In the genomic region with DNA sequence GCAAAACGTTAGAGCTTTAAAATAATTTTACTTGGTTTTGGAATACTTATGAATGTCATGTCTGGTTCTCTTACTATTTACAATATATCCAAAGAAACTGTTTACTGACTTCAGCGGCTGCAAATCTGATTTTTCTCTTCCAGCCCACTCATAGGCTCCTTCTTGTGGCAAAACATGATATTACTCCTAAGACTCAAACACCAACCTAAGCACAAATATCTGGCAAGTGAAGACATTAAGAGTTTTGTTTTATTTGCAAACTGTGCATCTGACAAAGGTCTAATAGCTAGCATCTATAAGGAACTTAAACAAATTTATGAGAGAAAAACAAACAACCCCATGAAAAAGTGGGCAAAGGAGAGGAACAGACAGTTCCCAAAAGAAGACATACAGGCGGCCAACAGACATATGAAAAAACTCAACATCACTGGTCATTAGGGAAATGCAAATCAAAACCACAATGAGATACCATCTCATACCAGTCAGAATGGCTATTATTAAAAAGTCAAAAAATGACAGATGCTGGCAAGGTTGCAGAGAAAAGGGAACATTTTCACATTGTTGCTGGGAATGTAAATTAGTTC, we compare ENCODE assay signal across 10 cellular contexts. TPM values are rescaled to one million over a fixed set of nuclear protein-coding genes. Genes with fewer than 3 reads are reported as not detected.
DNase-seq lines count a peak whose midpoint lies in the region; ATAC-seq and TF ChIP-seq lines count a peak whose summit lies in the region.
"Had no signal": no experiment of that assay in that cellular context is flagged by ENCODE, and none has a peak within 500 bp of the region (broad histone marks: within the 10 kb centered on the region; RNA-seq: fewer than 3 reads in every experiment).

No MANE protein-coding gene starts in this region.

- peaks cover 3 to 9% of the 10 kb centered on the region in 2 donors for H3K9me3 Mint-ChIP-seq in stimulated activated naive CD8-positive, alpha-beta T cell treated with anti-CD3 and anti-CD28 coated beads, Interleukin-15, amount 100 ng/mL, for 72 hours

- no peaks in the 10 kb centered on the region for H3K36me3 ChIP-seq in left ventricle myocardium inferior

- intact Hi-C loops in left ventricle myocardium inferior (cut with micrococcal nuclease), result no loop called here
- intact Hi-C loops in Right ventricle myocardium superior (cut with DNase I), result no loop called here

- no peak overlapping the region for H3K27ac Mint-ChIP-seq in stimulated activated naive CD8-positive, alpha-beta T cell treated with anti-CD3 and anti-CD28 coated beads, Interleukin-15, amount 100 ng/mL, for 72 hours

- peaks cover 9% of the 10 kb centered on the region for H3K27me3 ChIP-seq in left ventricle myocardium inferior (ENCODE audit: low read depth)

- peaks cover 18% of the 10 kb centered on the region for H3K4me1 Mint-ChIP-seq in stimulated activated naive CD8-positive, alpha-beta T cell treated with anti-CD3 and anti-CD28 coated beads, Interleukin-15, amount 100 ng/mL, for 72 hours

- H3K9me3 ChIP-seq in left ventricle myocardium inferior (replicated peaks), result no peaks in the 10 kb centered on the region

- H3K27ac ChIP-seq in left ventricle myocardium inferior (replicated peaks), result no peak overlapping the region

- peak; percentile 58 for TF ChIP-seq CTCF in left ventricle myocardium inferior (IDR thresholded peaks at IDR 0.05; ENCODE audit: borderline replicate concordance)
- peak; percentile 47 for TF ChIP-seq CTCF in fibroblast of mammary gland (conservative IDR thresholded peaks at IDR 0.05; ENCODE audit: control insufficient read depth, insufficient read depth, low read depth, low read length)

- peaks cover 16% of the 10 kb centered on the region for H3K27me3 Mint-ChIP-seq in stimulated activated naive CD8-positive, alpha-beta T cell treated with anti-CD3 and anti-CD28 coated beads, Interleukin-15, amount 100 ng/mL, for 72 hours

- DNase-seq in left ventricle myocardium inferior, result no peak
- no peak for DNase-seq in Right ventricle myocardium superior
- peak; percentile 34 for DNase-seq in RKO (ENCODE audit: low spot score)
- DNase-seq in fibroblast of mammary gland (ENCODE audit: low read depth), result peak; percentile 28
- DNase-seq in stimulated activated naive CD8-positive, alpha-beta T cell treated with anti-CD3 and anti-CD28 coated beads, Interleukin-15, amount 100 ng/mL, for 72 hours, result no peak
- DNase-seq in DMS79 treated with DMSO at 0.1 percent for 48 hours (lab: John Stamatoyannopoulos, UW), result no peak
- DNase-seq: Calu3 had no signal

- ATAC-seq in Right ventricle myocardium superior (ENCODE audit: poor library complexity), result no peak
- no peak for ATAC-seq in GM18519 (IDR thresholded peaks at IDR 0.05; ENCODE audit: low FRiP score, unreplicated experiment)
- no peak for ATAC-seq in GM19452 (IDR thresholded peaks at IDR 0.05; ENCODE audit: unreplicated experiment)
- ATAC-seq in stimulated activated naive CD8-positive, alpha-beta T cell treated with anti-CD3 and anti-CD28 coated beads, Interleukin-15, amount 100 ng/mL, for 72 hours, result no peak

- no peaks in the 10 kb centered on the region for H3K4me1 ChIP-seq in left ventricle myocardium inferior

- H3K4me3 ChIP-seq in left ventricle myocardium inferior (no peak overlapping the region), fibroblast of mammary gland (ENCODE audit: control insufficient read depth, low read depth, low read length) (no peak overlapping the region)

- H3K4me3 Mint-ChIP-seq in stimulated activated naive CD8-positive, alpha-beta T cell treated with anti-CD3 and anti-CD28 coated beads, Interleukin-15, amount 100 ng/mL, for 72 hours, result no peak overlapping the region

RNA-seq across cellular contexts. Expression of gene GJC3, which starts 20.3 kb away (rescaled TPM):
- total RNA-seq in left ventricle myocardium inferior, result 0.27 TPM
- total RNA-seq in Right ventricle myocardium superior, result 0.19 TPM
- total RNA-seq: Calu3 had no signal

RNA-seq across cellular contexts. Expression of gene AZGP1, which starts 26.1 kb away (rescaled TPM):
- total RNA-seq in left ventricle myocardium inferior, result 85.5 TPM
- 113 TPM for total RNA-seq in Right ventricle myocardium superior
- total RNA-seq: activated CD8-positive, alpha-beta memory T cell treated with anti-CD3 and anti-CD28 coated beads for 36 hours had no signal

RNA-seq across cellular contexts. Expression of gene TRIM4, which starts 30.4 kb away (rescaled TPM):
- total RNA-seq in left ventricle myocardium inferior, result 7.1 TPM
- 6.9 TPM for total RNA-seq in Right ventricle myocardium superior

Comparison
In these comparisons a context has a peak if more than half of its experiments do, and no peak if none do; other contexts are left out.
1. DNase-seq: peak in RKO (single experiment) and fibroblast of mammary gland (single experiment); none in left ventricle myocardium inferior (single experiment), Right ventricle myocardium superior (single experiment), stimulated activated naive CD8-positive, alpha-beta T cell treated with anti-CD3 and anti-CD28 coated beads, Interleukin-15, amount 100 ng/mL, for 72 hours (0 of 2) and DMS79 treated with DMSO at 0.1 percent for 48 hours (single experiment).